23 cellular contexts compared by ENCODE assay signal in the genomic region with DNA sequence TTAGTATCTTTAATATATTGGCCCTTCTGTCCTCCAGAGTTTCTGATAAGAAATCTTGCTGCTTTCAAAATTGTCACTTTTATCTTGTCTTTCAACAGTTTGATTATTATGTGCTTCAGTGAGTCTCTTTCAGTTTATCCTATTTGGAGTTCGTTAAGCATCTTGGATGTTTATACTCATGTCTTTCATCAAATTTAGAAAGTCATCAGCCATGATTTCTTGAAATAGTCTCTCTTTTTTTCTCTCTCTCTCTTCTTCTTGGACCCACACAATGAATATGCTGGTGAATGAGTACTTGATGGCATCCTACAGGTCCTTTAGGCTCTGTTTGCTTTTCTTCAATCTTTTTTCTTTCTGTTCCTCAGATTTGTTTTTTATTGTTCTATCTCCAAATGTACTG.
"Had no signal": no experiment of that assay in that cellular context is flagged by ENCODE, and none has a peak within 500 bp of the region (broad histone marks: within the 10 kb centered on the region; RNA-seq: fewer than 3 reads in every experiment).

No MANE protein-coding gene starts in this region.

- H3K4me3 ChIP-seq: colonic mucosa, coronary artery, dorsolateral prefrontal cortex, esophagus muscularis mucosa, esophagus squamous epithelium, gastrocnemius medialis, gastroesophageal sphincter, heart left ventricle, heart right ventricle had no signal

- H3K27ac ChIP-seq: colonic mucosa, coronary artery, dorsolateral prefrontal cortex, epithelial cell of prostate, esophagus muscularis mucosa, esophagus squamous epithelium, foreskin keratinocyte, gastrocnemius medialis, gastroesophageal sphincter, heart left ventricle, heart right ventricle had no signal

- H3K9me3 ChIP-seq: colonic mucosa, esophagus squamous epithelium, gastrocnemius medialis had no signal

- H3K4me1 ChIP-seq: colonic mucosa, esophagus muscularis mucosa, esophagus squamous epithelium, foreskin keratinocyte, gastrocnemius medialis, gastroesophageal sphincter, heart left ventricle, heart right ventricle had no signal

- H3K36me3 ChIP-seq: colonic mucosa, esophagus muscularis mucosa, esophagus squamous epithelium, gastrocnemius medialis, gastroesophageal sphincter, heart left ventricle, heart right ventricle had no signal

- DNase-seq: colonic mucosa; cortex of kidney; dermis blood vessel endothelial cell; dorsolateral prefrontal cortex; effector CD4-positive, alpha-beta T cell; effector CD8-positive, alpha-beta T cell; effector memory CD4-positive, alpha-beta T cell; effector memory CD8-positive, alpha-beta T cell; endodermal cell; erythroblast; esophagus squamous epithelium; foreskin fibroblast; foreskin keratinocyte; foreskin melanocyte; gastrocnemius medialis; glutamatergic neuron; head of caudate nucleus; heart left ventricle; heart right ventricle had no signal
